27 cellular contexts compared by ENCODE assay signal in the genomic region with DNA sequence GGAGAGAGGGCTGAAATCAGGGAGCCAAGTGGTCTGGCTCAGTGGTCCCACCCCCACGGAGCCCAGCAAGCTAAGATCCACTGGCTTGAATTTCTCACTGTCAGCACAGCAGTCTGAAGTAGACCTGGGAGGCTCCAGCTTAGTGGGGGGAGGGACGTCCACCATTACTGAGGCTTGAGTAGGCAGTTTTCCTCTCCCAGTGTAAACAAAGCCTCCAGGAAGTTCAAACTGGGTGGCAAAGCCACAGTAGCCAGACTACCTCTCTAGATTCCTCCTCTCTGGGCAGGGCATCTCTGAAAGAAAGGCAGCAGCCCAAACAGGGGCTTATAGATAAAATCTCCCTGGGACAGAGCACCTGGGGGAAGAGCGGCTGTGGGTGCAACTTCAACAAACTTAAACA.
A peak's percentile ranks its signal among the peaks of the same experiment; 100 is the strongest.
DNase-seq lines count a peak whose midpoint lies in the region; TF ChIP-seq lines count a peak whose summit lies in the region.
"Had no signal": no experiment of that assay in that cellular context is flagged by ENCODE, and none has a peak within 500 bp of the region (broad histone marks: within the 10 kb centered on the region; RNA-seq: fewer than 3 reads in every experiment).

No MANE protein-coding gene starts in this region.

- DNase-seq in Calu3 = peak; percentile 57
- DNase-seq in HT-29 (ENCODE audit: low spot score) = peak; percentile 40
- peak; percentile 14 for DNase-seq in brain microvascular endothelial cell
- DNase-seq in neural crest cell (ENCODE audit: low read depth, low spot score) = no peak
- DNase-seq in GM10248 (ENCODE audit: extremely low spot score) = no peak
- DNase-seq in HFFc6 = no peak
- DNase-seq in vagina (ENCODE audit: extremely low spot score in 2 of 2) = no peak
- no peak for DNase-seq in SIG-M5 (lab: John Stamatoyannopoulos, UW)
- DNase-seq: activated CD4-positive, alpha-beta T cell treated with anti-CD3 and anti-CD28 coated beads for 4 hours; activated T-cell treated with anti-CD3 and anti-CD28 coated beads, Interleukin-2, amount 50 U/mL, for 24 hours; EL; lower lobe of right lung; MM.1S; NCI-H1417; NCI-H2081 treated with DMSO at 0.1 percent for 48 hours; NCI-H446 treated with DMSO at 0.1 percent for 48 hours; NK-92 treated with Interleukin-12 subunit alpha and Interleukin-12 subunit beta, amount 100 ng/mL, for 24 hours; stimulated activated CD4-positive, alpha-beta T cell treated with anti-CD3 and anti-CD28 coated beads, Interleukin-4, amount 100 ng/mL, for 24 hours; stimulated activated naive B cell treated with anti-CD40 and anti-IgM and Interleukin-4, amounts not matched to agents 10 μg/mL and 1 μg/mL and 100 μg/mL, for 72 hours; T-helper 2 cell had no signal

- H3K27ac ChIP-seq in brain microvascular endothelial cell = no peak overlapping the region
- H3K27ac ChIP-seq in vagina = no peak overlapping the region
- H3K27ac ChIP-seq: cardiac muscle cell, coronary artery, gastroesophageal sphincter, lower lobe of right lung, neutrophil, SK-N-MC had no signal

- CTCF ChIA-PET in Calu3 (lab: Charles Lee) (no interaction called here), GM10248 (lab: Yijun Ruan, JAX) (no interaction called here)

- TF ChIP-seq CTCF in Calu3 (IDR thresholded peaks at IDR 0.05; ENCODE audit: unreplicated experiment) = no peak
- TF ChIP-seq CTCF in brain microvascular endothelial cell (IDR thresholded peaks at IDR 0.05; ENCODE audit: low read depth, low read length, missing control alignments) = no peak
- TF ChIP-seq CTCF in neural crest cell (conservative IDR thresholded peaks at IDR 0.05) = no peak
- no peak for TF ChIP-seq CTCF in GM10248 (IDR thresholded peaks at IDR 0.05; ENCODE audit: control extremely low read depth, extremely low read depth, low read depth, missing control alignments)
- TF ChIP-seq CTCF in HFFc6 (IDR thresholded peaks at IDR 0.05) = no peak
- no peak for TF ChIP-seq CTCF in vagina (IDR thresholded peaks at IDR 0.05)

- H3K27me3 Mint-ChIP-seq in Calu3 (ENCODE audit: unreplicated experiment) (no peaks in the 10 kb centered on the region), neural crest cell (ENCODE audit: low read depth) (peaks cover 1% of the 10 kb centered on the region), HFFc6 (ENCODE audit: insufficient read depth) (no peaks in the 10 kb centered on the region)
- H3K27me3 Mint-ChIP-seq: B cell; stimulated activated naive B cell treated with anti-CD40 and anti-IgM and Interleukin-4, amounts not matched to agents 10 μg/mL and 1 μg/mL and 100 μg/mL, for 72 hours had no signal

- in situ Hi-C loops in brain microvascular endothelial cell (cut with HindIII; ENCODE audit: low pct_ligation_motif_present, low sequenced_read_pairs) = no loop called here

- intact Hi-C loops in Calu3 (cut with micrococcal nuclease; ENCODE audit: unreplicated experiment) (loop anchor here (10.0 kb wide), 1 partner anchor 145 kb away; no protein-coding TSS in a partner anchor), vagina (cut with DNase I) (no loop called here)

- H3K36me3 ChIP-seq in brain microvascular endothelial cell (replicated peaks) (no peaks in the 10 kb centered on the region), vagina (no peaks in the 10 kb centered on the region)
- H3K36me3 ChIP-seq: cardiac muscle cell, gastroesophageal sphincter, lower lobe of right lung, neutrophil had no signal

- H3K4me3 ChIP-seq in brain microvascular endothelial cell (ENCODE audit: low read depth, low read length) = no peak overlapping the region
- no peak overlapping the region for H3K4me3 ChIP-seq in vagina
- H3K4me3 ChIP-seq: cardiac muscle cell, coronary artery, gastroesophageal sphincter, K562, lower lobe of right lung, SK-N-MC had no signal

- H3K4me1 Mint-ChIP-seq in Calu3 (ENCODE audit: low read depth, unreplicated experiment) (peaks cover 8% of the 10 kb centered on the region), neural crest cell (no peaks in the 10 kb centered on the region), HFFc6 (ENCODE audit: low read depth) (no peaks in the 10 kb centered on the region)
- H3K4me1 Mint-ChIP-seq: B cell; stimulated activated naive B cell treated with anti-CD40 and anti-IgM and Interleukin-4, amounts not matched to agents 10 μg/mL and 1 μg/mL and 100 μg/mL, for 72 hours had no signal

- no TSS peak for BruUV-seq in Calu3 (replicated peaks; lab: Mats Ljungman, UMichigan)

- POLR2A ChIA-PET in GM10248 (lab: Yijun Ruan, JAX) = no interaction called here

- TF ChIP-seq POLR2A in vagina (IDR thresholded peaks at IDR 0.05) = no peak

- H3K4me3 Mint-ChIP-seq in Calu3 (ENCODE audit: low read depth, unreplicated experiment) = no peak overlapping the region
- H3K4me3 Mint-ChIP-seq in neural crest cell = no peak overlapping the region
- no peak overlapping the region for H3K4me3 Mint-ChIP-seq in HFFc6
- H3K4me3 Mint-ChIP-seq: activated T-cell treated with anti-CD3 and anti-CD28 coated beads, Interleukin-2, amount 50 U/mL, for 24 hours; B cell; stimulated activated naive B cell treated with anti-CD40 and anti-IgM and Interleukin-4, amounts not matched to agents 10 μg/mL and 1 μg/mL and 100 μg/mL, for 72 hours had no signal

- H3K9me3 ChIP-seq in vagina = no peaks in the 10 kb centered on the region
- H3K9me3 ChIP-seq: gastroesophageal sphincter, lower lobe of right lung, neutrophil had no signal

- H3K4me1 ChIP-seq in vagina = no peaks in the 10 kb centered on the region
- H3K4me1 ChIP-seq: gastroesophageal sphincter, lower lobe of right lung had no signal

- H3K27ac Mint-ChIP-seq in Calu3 (ENCODE audit: unreplicated experiment) (no peak overlapping the region), neural crest cell (ENCODE audit: unreplicated experiment) (peak overlapping the region; percentile 71), HFFc6 (no peak overlapping the region)
- H3K27ac Mint-ChIP-seq: activated T-cell treated with anti-CD3 and anti-CD28 coated beads, Interleukin-2, amount 50 U/mL, for 24 hours; B cell; stimulated activated naive B cell treated with anti-CD40 and anti-IgM and Interleukin-4, amounts not matched to agents 10 μg/mL and 1 μg/mL and 100 μg/mL, for 72 hours had no signal

- H3K27me3 ChIP-seq in brain microvascular endothelial cell (replicated peaks) (no peaks in the 10 kb centered on the region), vagina (no peaks in the 10 kb centered on the region)
- H3K27me3 ChIP-seq: cardiac muscle cell, neutrophil had no signal

- H3K36me3 Mint-ChIP-seq in Calu3 (ENCODE audit: insufficient read depth, unreplicated experiment) = no peaks in the 10 kb centered on the region
- H3K36me3 Mint-ChIP-seq in neural crest cell (ENCODE audit: low read depth) = no peaks in the 10 kb centered on the region
- no peaks in the 10 kb centered on the region for H3K36me3 Mint-ChIP-seq in HFFc6 (ENCODE audit: low read depth)
- H3K36me3 Mint-ChIP-seq: stimulated activated naive B cell treated with anti-CD40 and anti-IgM and Interleukin-4, amounts not matched to agents 10 μg/mL and 1 μg/mL and 100 μg/mL, for 72 hours had no signal

- H3K9me3 Mint-ChIP-seq in Calu3 (ENCODE audit: low read depth, unreplicated experiment) = peaks cover 3% of the 10 kb centered on the region
- H3K9me3 Mint-ChIP-seq in neural crest cell = no peaks in the 10 kb centered on the region
- peaks cover 10% of the 10 kb centered on the region for H3K9me3 Mint-ChIP-seq in HFFc6
- H3K9me3 Mint-ChIP-seq: activated T-cell treated with anti-CD3 and anti-CD28 coated beads, Interleukin-2, amount 50 U/mL, for 24 hours had no signal

Comparison
In these comparisons a context has a peak if more than half of its experiments do, and no peak if none do; other contexts are left out.
1. DNase-seq: peak in Calu3 (single experiment), HT-29 (single experiment) and brain microvascular endothelial cell (single experiment); none in neural crest cell (single experiment), GM10248 (single experiment), HFFc6 (single experiment), vagina (0 of 2) and SIG-M5 (single experiment).